1 cellular context compared by ENCODE assay signal in the genomic region with DNA sequence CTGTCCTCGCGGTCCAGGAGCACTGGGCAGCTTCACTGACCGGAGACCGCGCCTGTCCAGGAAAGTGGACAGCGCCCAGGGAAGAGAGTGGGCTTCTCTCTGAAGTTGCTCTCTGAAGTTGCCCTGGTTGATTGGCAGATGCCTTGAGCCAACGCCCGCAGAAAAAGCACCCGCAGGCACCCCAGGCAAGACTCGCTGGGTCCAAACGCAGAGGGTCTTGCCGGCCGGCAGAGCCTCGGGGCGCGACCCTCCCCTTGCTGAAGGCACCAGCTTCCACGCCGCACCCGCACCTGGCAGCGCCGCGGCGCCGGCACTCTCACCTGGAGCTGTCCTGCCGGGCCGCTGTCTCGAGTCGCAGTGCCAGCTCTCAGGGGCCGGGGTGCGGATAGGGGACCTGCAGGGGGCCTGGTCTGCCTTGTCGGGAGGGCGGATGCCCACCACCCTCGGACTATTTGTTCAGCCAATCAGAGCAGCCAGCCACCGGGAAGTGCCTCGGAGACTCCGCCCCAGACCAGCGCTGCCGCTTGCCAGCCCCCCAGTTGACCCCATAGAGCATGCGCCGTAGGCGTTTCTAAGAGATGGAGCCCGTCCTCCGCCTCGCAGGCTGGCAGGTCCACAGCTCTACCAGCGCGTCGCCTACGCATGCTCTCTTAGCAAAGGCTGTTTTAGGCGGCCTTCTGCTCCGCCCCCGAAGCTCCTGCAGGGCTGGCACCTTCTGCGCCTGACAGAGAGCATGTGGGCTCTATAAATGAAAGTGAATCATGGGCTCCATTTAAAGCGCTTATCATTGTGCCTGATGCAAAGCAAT.
TF ChIP-seq lines count a peak whose summit lies in the region.

A gene (minus strand): TSS at position 359 of the 808 bp plus-strand sequence. CDS start 4,127 bp downstream, outside the sequence.

TF ChIP-seq in HepG2, 621 proteins besides CTCF, POLR2A, EP300 and RAD21 (continued from another document and continues in another):
- TF ChIP-seq, protein P1, sequence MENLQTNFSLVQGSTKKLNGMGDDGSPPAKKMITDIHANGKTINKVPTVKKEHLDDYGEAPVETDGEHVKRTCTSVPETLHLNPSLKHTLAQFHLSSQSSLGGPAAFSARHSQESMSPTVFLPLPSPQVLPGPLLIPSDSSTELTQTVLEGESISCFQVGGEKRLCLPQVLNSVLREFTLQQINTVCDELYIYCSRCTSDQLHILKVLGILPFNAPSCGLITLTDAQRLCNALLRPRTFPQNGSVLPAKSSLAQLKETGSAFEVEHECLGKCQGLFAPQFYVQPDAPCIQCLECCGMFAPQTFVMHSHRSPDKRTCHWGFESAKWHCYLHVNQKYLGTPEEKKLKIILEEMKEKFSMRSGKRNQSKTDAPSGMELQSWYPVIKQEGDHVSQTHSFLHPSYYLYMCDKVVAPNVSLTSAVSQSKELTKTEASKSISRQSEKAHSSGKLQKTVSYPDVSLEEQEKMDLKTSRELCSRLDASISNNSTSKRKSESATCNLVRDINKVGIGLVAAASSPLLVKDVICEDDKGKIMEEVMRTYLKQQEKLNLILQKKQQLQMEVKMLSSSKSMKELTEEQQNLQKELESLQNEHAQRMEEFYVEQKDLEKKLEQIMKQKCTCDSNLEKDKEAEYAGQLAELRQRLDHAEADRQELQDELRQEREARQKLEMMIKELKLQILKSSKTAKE (CRISPR knock-in tag; IDR thresholded peaks at IDR 0.05; ENCODE audit: borderline replicate concordance) = no peak
- TF ChIP-seq ZNF383 (CRISPR knock-in tag; IDR thresholded peaks at IDR 0.05; ENCODE audit: borderline replicate concordance) (no peak), PHF5A (CRISPR knock-in tag; IDR thresholded peaks at IDR 0.05; ENCODE audit: low read depth, unreplicated experiment) (no peak), POLR2AphosphoS2 (IDR thresholded peaks at IDR 0.05; ENCODE audit: low read depth, low read length) (no peak), HCFC1 (IDR thresholded peaks at IDR 0.05; ENCODE audit: low read depth, low read length) (no peak; the same call in 1 of the 2 replicates), POLR2AphosphoS5 (IDR thresholded peaks at IDR 0.05; ENCODE audit: low read depth, low read length) (peak; percentile 76), ZNF44 (CRISPR knock-in tag; IDR thresholded peaks at IDR 0.05) (no peak), SIX4 (CRISPR knock-in tag; IDR thresholded peaks at IDR 0.05) (no peak), SRSF1 (optimal IDR thresholded peaks at IDR 0.05; ENCODE audit: low read depth, low read length) (peak; percentile 79), RARG (CRISPR knock-in tag; IDR thresholded peaks at IDR 0.05; ENCODE audit: low read depth) (no peak), HES4 (CRISPR knock-in tag; IDR thresholded peaks at IDR 0.05; ENCODE audit: borderline replicate concordance) (no peak), KMT2B (CRISPR knock-in tag; IDR thresholded peaks at IDR 0.05) (peak; percentile 67), ONECUT2 (CRISPR knock-in tag; IDR thresholded peaks at IDR 0.05) (no peak), CC2D1A (CRISPR knock-in tag; IDR thresholded peaks at IDR 0.05) (no peak), CCAR2 (optimal IDR thresholded peaks at IDR 0.05; ENCODE audit: low read depth, low read length) (no peak), ARNT2 (CRISPR knock-in tag; IDR thresholded peaks at IDR 0.05; ENCODE audit: low read depth) (peak; percentile 71; the same call in 1 of the 2 replicates), MATR3 (CRISPR knock-in tag; IDR thresholded peaks at IDR 0.05) (no peak), ZNF549 (CRISPR knock-in tag; IDR thresholded peaks at IDR 0.05) (no peak), EED (CRISPR knock-in tag; IDR thresholded peaks at IDR 0.05) (no peak), ZNF136 (CRISPR knock-in tag; IDR thresholded peaks at IDR 0.05; ENCODE audit: low read depth) (no peak), ZBTB20 (CRISPR knock-in tag; IDR thresholded peaks at IDR 0.05; ENCODE audit: borderline replicate concordance, low read depth) (no peak), ZNF562 (CRISPR knock-in tag; IDR thresholded peaks at IDR 0.05; ENCODE audit: borderline replicate concordance) (no peak), MED8 (CRISPR knock-in tag; IDR thresholded peaks at IDR 0.05; ENCODE audit: insufficient replicate concordance) (no peak), ZBTB1 (CRISPR knock-in tag; IDR thresholded peaks at IDR 0.05; ENCODE audit: borderline replicate concordance) (no peak), ZNF274 (CRISPR knock-in tag; IDR thresholded peaks at IDR 0.05) (no peak), GATAD2A (CRISPR knock-in tag; IDR thresholded peaks at IDR 0.05) (no peak), ZSCAN30 (CRISPR knock-in tag; IDR thresholded peaks at IDR 0.05) (no peak)
- TF ChIP-seq, protein P2, sequence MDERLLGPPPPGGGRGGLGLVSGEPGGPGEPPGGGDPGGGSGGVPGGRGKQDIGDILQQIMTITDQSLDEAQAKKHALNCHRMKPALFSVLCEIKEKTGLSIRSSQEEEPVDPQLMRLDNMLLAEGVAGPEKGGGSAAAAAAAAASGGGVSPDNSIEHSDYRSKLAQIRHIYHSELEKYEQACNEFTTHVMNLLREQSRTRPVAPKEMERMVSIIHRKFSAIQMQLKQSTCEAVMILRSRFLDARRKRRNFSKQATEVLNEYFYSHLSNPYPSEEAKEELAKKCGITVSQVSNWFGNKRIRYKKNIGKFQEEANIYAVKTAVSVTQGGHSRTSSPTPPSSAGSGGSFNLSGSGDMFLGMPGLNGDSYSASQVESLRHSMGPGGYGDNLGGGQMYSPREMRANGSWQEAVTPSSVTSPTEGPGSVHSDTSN (CRISPR knock-in tag; IDR thresholded peaks at IDR 0.05) = no peak
- TF ChIP-seq, protein P3, sequence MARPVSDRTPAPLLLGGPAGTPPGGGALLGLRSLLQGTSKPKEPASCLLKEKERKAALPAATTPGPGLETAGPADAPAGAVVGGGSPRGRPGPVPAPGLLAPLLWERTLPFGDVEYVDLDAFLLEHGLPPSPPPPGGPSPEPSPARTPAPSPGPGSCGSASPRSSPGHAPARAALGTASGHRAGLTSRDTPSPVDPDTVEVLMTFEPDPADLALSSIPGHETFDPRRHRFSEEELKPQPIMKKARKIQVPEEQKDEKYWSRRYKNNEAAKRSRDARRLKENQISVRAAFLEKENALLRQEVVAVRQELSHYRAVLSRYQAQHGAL (CRISPR knock-in tag; IDR thresholded peaks at IDR 0.05; ENCODE audit: not compliant biosample characterization) = no peak
- TF ChIP-seq, protein P4, sequence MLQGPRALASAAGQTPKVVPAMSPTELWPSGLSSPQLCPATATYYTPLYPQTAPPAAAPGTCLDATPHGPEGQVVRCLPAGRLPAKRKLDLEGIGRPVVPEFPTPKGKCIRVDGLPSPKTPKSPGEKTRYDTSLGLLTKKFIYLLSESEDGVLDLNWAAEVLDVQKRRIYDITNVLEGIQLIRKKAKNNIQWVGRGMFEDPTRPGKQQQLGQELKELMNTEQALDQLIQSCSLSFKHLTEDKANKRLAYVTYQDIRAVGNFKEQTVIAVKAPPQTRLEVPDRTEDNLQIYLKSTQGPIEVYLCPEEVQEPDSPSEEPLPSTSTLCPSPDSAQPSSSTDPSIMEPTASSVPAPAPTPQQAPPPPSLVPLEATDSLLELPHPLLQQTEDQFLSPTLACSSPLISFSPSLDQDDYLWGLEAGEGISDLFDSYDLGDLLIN (CRISPR knock-in tag; IDR thresholded peaks at IDR 0.05; ENCODE audit: borderline replicate concordance) = no peak
- TF ChIP-seq, protein P5, sequence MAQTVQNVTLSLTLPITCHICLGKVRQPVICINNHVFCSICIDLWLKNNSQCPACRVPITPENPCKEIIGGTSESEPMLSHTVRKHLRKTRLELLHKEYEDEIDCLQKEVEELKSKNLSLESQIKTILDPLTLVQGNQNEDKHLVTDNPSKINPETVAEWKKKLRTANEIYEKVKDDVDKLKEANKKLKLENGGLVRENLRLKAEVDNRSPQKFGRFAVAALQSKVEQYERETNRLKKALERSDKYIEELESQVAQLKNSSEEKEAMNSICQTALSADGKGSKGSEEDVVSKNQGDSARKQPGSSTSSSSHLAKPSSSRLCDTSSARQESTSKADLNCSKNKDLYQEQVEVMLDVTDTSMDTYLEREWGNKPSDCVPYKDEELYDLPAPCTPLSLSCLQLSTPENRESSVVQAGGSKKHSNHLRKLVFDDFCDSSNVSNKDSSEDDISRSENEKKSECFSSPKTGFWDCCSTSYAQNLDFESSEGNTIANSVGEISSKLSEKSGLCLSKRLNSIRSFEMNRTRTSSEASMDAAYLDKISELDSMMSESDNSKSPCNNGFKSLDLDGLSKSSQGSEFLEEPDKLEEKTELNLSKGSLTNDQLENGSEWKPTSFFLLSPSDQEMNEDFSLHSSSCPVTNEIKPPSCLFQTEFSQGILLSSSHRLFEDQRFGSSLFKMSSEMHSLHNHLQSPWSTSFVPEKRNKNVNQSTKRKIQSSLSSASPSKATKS (CRISPR knock-in tag; IDR thresholded peaks at IDR 0.05) = no peak
- TF ChIP-seq, protein P6, sequence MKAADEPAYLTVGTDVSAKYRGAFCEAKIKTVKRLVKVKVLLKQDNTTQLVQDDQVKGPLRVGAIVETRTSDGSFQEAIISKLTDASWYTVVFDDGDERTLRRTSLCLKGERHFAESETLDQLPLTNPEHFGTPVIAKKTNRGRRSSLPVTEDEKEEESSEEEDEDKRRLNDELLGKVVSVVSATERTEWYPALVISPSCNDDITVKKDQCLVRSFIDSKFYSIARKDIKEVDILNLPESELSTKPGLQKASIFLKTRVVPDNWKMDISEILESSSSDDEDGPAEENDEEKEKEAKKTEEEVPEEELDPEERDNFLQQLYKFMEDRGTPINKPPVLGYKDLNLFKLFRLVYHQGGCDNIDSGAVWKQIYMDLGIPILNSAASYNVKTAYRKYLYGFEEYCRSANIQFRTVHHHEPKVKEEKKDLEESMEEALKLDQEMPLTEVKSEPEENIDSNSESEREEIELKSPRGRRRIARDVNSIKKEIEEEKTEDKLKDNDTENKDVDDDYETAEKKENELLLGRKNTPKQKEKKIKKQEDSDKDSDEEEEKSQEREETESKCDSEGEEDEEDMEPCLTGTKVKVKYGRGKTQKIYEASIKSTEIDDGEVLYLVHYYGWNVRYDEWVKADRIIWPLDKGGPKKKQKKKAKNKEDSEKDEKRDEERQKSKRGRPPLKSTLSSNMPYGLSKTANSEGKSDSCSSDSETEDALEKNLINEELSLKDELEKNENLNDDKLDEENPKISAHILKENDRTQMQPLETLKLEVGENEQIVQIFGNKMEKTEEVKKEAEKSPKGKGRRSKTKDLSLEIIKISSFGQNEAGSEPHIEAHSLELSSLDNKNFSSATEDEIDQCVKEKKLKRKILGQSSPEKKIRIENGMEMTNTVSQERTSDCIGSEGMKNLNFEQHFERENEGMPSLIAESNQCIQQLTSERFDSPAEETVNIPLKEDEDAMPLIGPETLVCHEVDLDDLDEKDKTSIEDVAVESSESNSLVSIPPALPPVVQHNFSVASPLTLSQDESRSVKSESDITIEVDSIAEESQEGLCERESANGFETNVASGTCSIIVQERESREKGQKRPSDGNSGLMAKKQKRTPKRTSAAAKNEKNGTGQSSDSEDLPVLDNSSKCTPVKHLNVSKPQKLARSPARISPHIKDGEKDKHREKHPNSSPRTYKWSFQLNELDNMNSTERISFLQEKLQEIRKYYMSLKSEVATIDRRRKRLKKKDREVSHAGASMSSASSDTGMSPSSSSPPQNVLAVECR (CRISPR knock-in tag; IDR thresholded peaks at IDR 0.05; ENCODE audit: borderline replicate concordance) = peak; percentile 83
- TF ChIP-seq, protein P7, sequence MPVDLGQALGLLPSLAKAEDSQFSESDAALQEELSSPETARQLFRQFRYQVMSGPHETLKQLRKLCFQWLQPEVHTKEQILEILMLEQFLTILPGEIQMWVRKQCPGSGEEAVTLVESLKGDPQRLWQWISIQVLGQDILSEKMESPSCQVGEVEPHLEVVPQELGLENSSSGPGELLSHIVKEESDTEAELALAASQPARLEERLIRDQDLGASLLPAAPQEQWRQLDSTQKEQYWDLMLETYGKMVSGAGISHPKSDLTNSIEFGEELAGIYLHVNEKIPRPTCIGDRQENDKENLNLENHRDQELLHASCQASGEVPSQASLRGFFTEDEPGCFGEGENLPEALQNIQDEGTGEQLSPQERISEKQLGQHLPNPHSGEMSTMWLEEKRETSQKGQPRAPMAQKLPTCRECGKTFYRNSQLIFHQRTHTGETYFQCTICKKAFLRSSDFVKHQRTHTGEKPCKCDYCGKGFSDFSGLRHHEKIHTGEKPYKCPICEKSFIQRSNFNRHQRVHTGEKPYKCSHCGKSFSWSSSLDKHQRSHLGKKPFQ (CRISPR knock-in tag; IDR thresholded peaks at IDR 0.05; ENCODE audit: insufficient replicate concordance) = no peak
- TF ChIP-seq, protein P8, sequence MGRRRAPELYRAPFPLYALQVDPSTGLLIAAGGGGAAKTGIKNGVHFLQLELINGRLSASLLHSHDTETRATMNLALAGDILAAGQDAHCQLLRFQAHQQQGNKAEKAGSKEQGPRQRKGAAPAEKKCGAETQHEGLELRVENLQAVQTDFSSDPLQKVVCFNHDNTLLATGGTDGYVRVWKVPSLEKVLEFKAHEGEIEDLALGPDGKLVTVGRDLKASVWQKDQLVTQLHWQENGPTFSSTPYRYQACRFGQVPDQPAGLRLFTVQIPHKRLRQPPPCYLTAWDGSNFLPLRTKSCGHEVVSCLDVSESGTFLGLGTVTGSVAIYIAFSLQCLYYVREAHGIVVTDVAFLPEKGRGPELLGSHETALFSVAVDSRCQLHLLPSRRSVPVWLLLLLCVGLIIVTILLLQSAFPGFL (CRISPR knock-in tag; IDR thresholded peaks at IDR 0.05) = 0 out of 2 replicates have a peak, but pooled peaks have one; percentile 6
- TF ChIP-seq, protein P9, sequence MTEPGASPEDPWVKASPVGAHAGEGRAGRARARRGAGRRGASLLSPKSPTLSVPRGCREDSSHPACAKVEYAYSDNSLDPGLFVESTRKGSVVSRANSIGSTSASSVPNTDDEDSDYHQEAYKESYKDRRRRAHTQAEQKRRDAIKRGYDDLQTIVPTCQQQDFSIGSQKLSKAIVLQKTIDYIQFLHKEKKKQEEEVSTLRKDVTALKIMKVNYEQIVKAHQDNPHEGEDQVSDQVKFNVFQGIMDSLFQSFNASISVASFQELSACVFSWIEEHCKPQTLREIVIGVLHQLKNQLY (CRISPR knock-in tag; IDR thresholded peaks at IDR 0.05) = no peak
- TF ChIP-seq, protein P10, sequence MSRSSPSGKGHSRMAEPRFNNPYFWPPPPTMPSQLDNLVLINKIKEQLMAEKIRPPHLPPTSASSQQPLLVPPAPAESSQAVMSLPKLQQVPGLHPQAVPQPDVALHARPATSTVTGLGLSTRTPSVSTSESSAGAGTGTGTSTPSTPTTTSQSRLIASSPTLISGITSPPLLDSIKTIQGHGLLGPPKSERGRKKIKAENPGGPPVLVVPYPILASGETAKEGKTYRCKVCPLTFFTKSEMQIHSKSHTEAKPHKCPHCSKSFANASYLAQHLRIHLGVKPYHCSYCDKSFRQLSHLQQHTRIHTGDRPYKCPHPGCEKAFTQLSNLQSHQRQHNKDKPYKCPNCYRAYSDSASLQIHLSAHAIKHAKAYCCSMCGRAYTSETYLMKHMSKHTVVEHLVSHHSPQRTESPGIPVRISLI (CRISPR knock-in tag; IDR thresholded peaks at IDR 0.05; ENCODE audit: borderline replicate concordance) = no peak
